Comparison of ENCODE assay signal across 1 cellular context in genomic region chr14:23056956-23057756, GRCh38.
A peak's percentile ranks its signal among the peaks of the same experiment; 100 is the strongest.
TF ChIP-seq lines count a peak whose summit lies in the region.

Gene CDH24 (minus strand): TSS chr14:23057520. CDS start chr14:23055733, 1,787 bp downstream.

TF ChIP-seq in H1, 55 proteins besides CTCF, POLR2A, EP300 and RAD21 (continued from another document):
- TF ChIP-seq PHF8 (conservative IDR thresholded peaks at IDR 0.05; ENCODE audit: low read depth, low read length) (peak; percentile 65), RBBP5 (IDR thresholded peaks at IDR 0.05; ENCODE audit: borderline replicate concordance, low read depth, low read length) (peak; percentile 58; the same call in 1 of the 2 replicates), EGR1 (IDR thresholded peaks at IDR 0.05; ENCODE audit: borderline replicate concordance, low read depth, low read length) (peak; percentile 64; the same call in 1 of the 2 replicates), MAFK (IDR thresholded peaks at IDR 0.05; ENCODE audit: low read depth, low read length) (no peak), ASH2L (IDR thresholded peaks at IDR 0.05; ENCODE audit: low read length) (no peak), KDM4A (IDR thresholded peaks at IDR 0.05; ENCODE audit: low read depth, low read length, severe bottlenecking) (peak; percentile 37), HDAC2 (IDR thresholded peaks at IDR 0.05; ENCODE audit: borderline replicate concordance in 1 of 2, low read depth in 2 of 2, low read length in 2 of 2) (no peak), CBX5 (IDR thresholded peaks at IDR 0.05; ENCODE audit: low read depth, low read length) (no peak), CREB1 (IDR thresholded peaks at IDR 0.05) (no peak), GABPA (IDR thresholded peaks at IDR 0.05; ENCODE audit: borderline replicate concordance, insufficient read depth, low read length) (no peak)
TF ChIP-seq in H1: peak in this region for 6.
